20 cellular contexts compared by ENCODE assay signal in the genomic region with DNA sequence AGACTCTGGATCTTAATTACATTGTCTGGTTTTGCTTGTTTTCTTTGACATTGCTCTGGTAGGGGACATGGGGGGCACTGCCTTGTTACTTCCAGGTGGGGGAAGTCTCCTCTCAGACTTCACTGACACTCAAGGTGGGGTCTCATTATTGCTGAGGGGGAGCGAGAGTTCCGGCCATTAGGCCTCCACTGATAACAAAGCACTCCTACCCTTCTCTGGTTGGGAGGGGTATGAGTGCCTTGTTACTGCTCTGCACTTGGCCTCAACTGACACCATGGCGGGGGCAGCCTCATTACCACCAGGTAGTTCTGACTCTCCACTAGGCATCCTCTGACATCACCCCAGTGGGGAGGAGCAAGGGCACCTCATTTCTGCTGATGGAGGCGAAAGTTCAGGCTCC. TPM values are rescaled to one million over a fixed set of nuclear protein-coding genes. Genes with fewer than 3 reads are reported as not detected.
DNase-seq lines count a peak whose midpoint lies in the region; ATAC-seq and TF ChIP-seq lines count a peak whose summit lies in the region.
"Had no signal": no experiment of that assay in that cellular context is flagged by ENCODE, and none has a peak within 500 bp of the region (broad histone marks: within the 10 kb centered on the region; RNA-seq: fewer than 3 reads in every experiment).

No MANE protein-coding gene starts in this region.

- intact Hi-C loops in activated CD4-positive, alpha-beta T cell treated with anti-CD3 and anti-CD28 coated beads, Interleukin-2, amount 10 ng/mL, durations not matched to agents 24 days and 14 days (cut with micrococcal nuclease): no loop called here
- intact Hi-C loops in activated CD4-positive, alpha-beta T cell treated with anti-CD3 and anti-CD28 coated beads for 36 hours (cut with DNase I, micrococcal nuclease): no loop called here
- intact Hi-C loops in dorsolateral prefrontal cortex (cut with DNase I): no loop called here

- no peak overlapping the region for H3K56ac ChIP-seq in mesendoderm (ENCODE audit: low read length)

- H3K23ac ChIP-seq in mesendoderm (ENCODE audit: low read length): no peak overlapping the region

- H3K36me3 ChIP-seq in mesendoderm (ENCODE audit: control insufficient read depth, insufficient read depth, low read length): no peaks in the 10 kb centered on the region

- no peak for TF ChIP-seq POLR2A in erythroblast (IDR thresholded peaks at IDR 0.05; ENCODE audit: low read length)

- WGBS in mesendoderm (ENCODE audit: extremely low coverage, insufficient coverage, low lambda C conversion rate): no CpG with 5 or more reads among the region's 4 CpGs

- H2BK5ac ChIP-seq in mesendoderm (ENCODE audit: low read length): no peak overlapping the region

- H3K9me3 Mint-ChIP-seq in activated CD4-positive, alpha-beta T cell treated with anti-CD3 and anti-CD28 coated beads, Interleukin-2, amount 10 ng/mL, durations not matched to agents 24 days and 14 days: no peaks in the 10 kb centered on the region
- peaks cover 2% of the 10 kb centered on the region for H3K9me3 Mint-ChIP-seq in activated CD4-positive, alpha-beta T cell treated with anti-CD3 and anti-CD28 coated beads for 36 hours (ENCODE audit: low read depth)
- no peaks in the 10 kb centered on the region for H3K9me3 Mint-ChIP-seq in activated naive CD8-positive, alpha-beta T cell treated with anti-CD3 and anti-CD28 coated beads for 36 hours
- H3K9me3 Mint-ChIP-seq: CD4-positive, alpha-beta T cell had no signal

- ATAC-seq in activated CD4-positive, alpha-beta T cell treated with anti-CD3 and anti-CD28 coated beads for 36 hours: no peak
- ATAC-seq: A549 had no signal

- no peak overlapping the region for H3K9ac ChIP-seq in mesendoderm (ENCODE audit: low read length)

- TF ChIP-seq CTCF in dorsolateral prefrontal cortex (IDR thresholded peaks at IDR 0.05 in 54 of 56, conservative IDR thresholded peaks at IDR 0.05 in 2 of 56; ENCODE audit: low read depth in 1 of 56, partially characterized antibody in 56 of 56): no peak
- no peak for TF ChIP-seq CTCF in GM10248 (IDR thresholded peaks at IDR 0.05; ENCODE audit: control extremely low read depth, extremely low read depth, low read depth, missing control alignments)

- POLR2A ChIA-PET in activated CD4-positive, alpha-beta T cell treated with anti-CD3 and anti-CD28 coated beads for 36 hours (lab: Charles Lee): no interaction called here
- POLR2A ChIA-PET in GM10248 (lab: Yijun Ruan, JAX): no interaction called here

- no peaks in the 10 kb centered on the region for H3K4me1 Mint-ChIP-seq in activated CD4-positive, alpha-beta T cell treated with anti-CD3 and anti-CD28 coated beads, Interleukin-2, amount 10 ng/mL, durations not matched to agents 24 days and 14 days
- no peaks in the 10 kb centered on the region for H3K4me1 Mint-ChIP-seq in activated CD4-positive, alpha-beta T cell treated with anti-CD3 and anti-CD28 coated beads for 36 hours
- no peaks in the 10 kb centered on the region for H3K4me1 Mint-ChIP-seq in activated naive CD8-positive, alpha-beta T cell treated with anti-CD3 and anti-CD28 coated beads for 36 hours

- H3K27ac Mint-ChIP-seq in activated CD4-positive, alpha-beta T cell treated with anti-CD3 and anti-CD28 coated beads, Interleukin-2, amount 10 ng/mL, durations not matched to agents 24 days and 14 days: no peak overlapping the region
- H3K27ac Mint-ChIP-seq in activated CD4-positive, alpha-beta T cell treated with anti-CD3 and anti-CD28 coated beads for 36 hours: no peak overlapping the region
- no peak overlapping the region for H3K27ac Mint-ChIP-seq in activated naive CD8-positive, alpha-beta T cell treated with anti-CD3 and anti-CD28 coated beads for 36 hours
- H3K27ac Mint-ChIP-seq: CD4-positive, alpha-beta T cell; HFFc6 had no signal

- H3K4me2 ChIP-seq in mesendoderm (ENCODE audit: low read length): no peak overlapping the region
- H3K4me2 ChIP-seq: A549 had no signal

- H2AK5ac ChIP-seq in mesendoderm (ENCODE audit: low read length): peak overlapping the region; percentile 38

- H3K79me2 ChIP-seq in mesendoderm (ENCODE audit: control insufficient read depth, insufficient read depth, low read length): no peaks in the 10 kb centered on the region

- H4K5ac ChIP-seq in mesendoderm (ENCODE audit: low read length): no peak overlapping the region

- peak overlapping the region; percentile 2 for H3K18ac ChIP-seq in mesendoderm (ENCODE audit: low read length)

- H2BK120ac ChIP-seq in mesendoderm (ENCODE audit: low read depth, low read length): no peak overlapping the region

- H4K8ac ChIP-seq in mesendoderm (ENCODE audit: low read depth, low read length): no peak overlapping the region

- DNase-seq in activated CD4-positive, alpha-beta T cell treated with anti-CD3 and anti-CD28 coated beads, Interleukin-2, amount 10 ng/mL, durations not matched to agents 24 days and 14 days: peak; percentile 19
- no peak for DNase-seq in activated CD4-positive, alpha-beta T cell treated with anti-CD3 and anti-CD28 coated beads for 36 hours
- no peak for DNase-seq in dorsolateral prefrontal cortex
- no peak for DNase-seq in mesendoderm
- no peak for DNase-seq in erythroblast (lab: John Stamatoyannopoulos, UW)
- no peak for DNase-seq in activated naive CD8-positive, alpha-beta T cell treated with anti-CD3 and anti-CD28 coated beads for 36 hours
- no peak for DNase-seq in GM10248 (ENCODE audit: extremely low spot score)
- DNase-seq: AML-193; Caco-2; CD4-positive, alpha-beta T cell; DMS79; GDM1; HCEC 1CT; HFFc6 had no signal

- H3K27me3 ChIP-seq in dorsolateral prefrontal cortex (no peaks in the 10 kb centered on the region), mesendoderm (ENCODE audit: insufficient read depth, low read length, poor library complexity) (no peaks in the 10 kb centered on the region)

- H3K27ac ChIP-seq in dorsolateral prefrontal cortex (peak overlapping the region in 58 of 59 donors; percentile 26 to 95 (median 86)), mesendoderm (ENCODE audit: low read depth, low read length) (no peak overlapping the region), temporal lobe (ENCODE audit: low read depth, low read length) (peak overlapping the region; percentile 95)
- H3K27ac ChIP-seq: 22Rv1, A549, C4-2B, HL-60 had no signal

- H3K4me3 ChIP-seq in dorsolateral prefrontal cortex: peak overlapping the region in 5 of 59 donors; percentile 1 to 34 (median 3)
- no peak overlapping the region for H3K4me3 ChIP-seq in mesendoderm (ENCODE audit: low read length)
- H3K4me3 ChIP-seq: A549 had no signal

- no peak overlapping the region for H3K4me3 Mint-ChIP-seq in activated CD4-positive, alpha-beta T cell treated with anti-CD3 and anti-CD28 coated beads, Interleukin-2, amount 10 ng/mL, durations not matched to agents 24 days and 14 days
- H3K4me3 Mint-ChIP-seq in activated CD4-positive, alpha-beta T cell treated with anti-CD3 and anti-CD28 coated beads for 36 hours: no peak overlapping the region
- H3K4me3 Mint-ChIP-seq in activated naive CD8-positive, alpha-beta T cell treated with anti-CD3 and anti-CD28 coated beads for 36 hours: no peak overlapping the region
- H3K4me3 Mint-ChIP-seq: CD4-positive, alpha-beta T cell; HFFc6 had no signal

- H2BK15ac ChIP-seq in mesendoderm (replicated peaks; ENCODE audit: low read depth): no peak overlapping the region

- H3K4me1 ChIP-seq in mesendoderm (ENCODE audit: control insufficient read depth, low read depth, low read length): peaks cover 5% of the 10 kb centered on the region
- H3K4me1 ChIP-seq: A549 had no signal

- H3K36me3 Mint-ChIP-seq in activated CD4-positive, alpha-beta T cell treated with anti-CD3 and anti-CD28 coated beads, Interleukin-2, amount 10 ng/mL, durations not matched to agents 24 days and 14 days (ENCODE audit: low read depth): no peaks in the 10 kb centered on the region
- no peaks in the 10 kb centered on the region for H3K36me3 Mint-ChIP-seq in activated CD4-positive, alpha-beta T cell treated with anti-CD3 and anti-CD28 coated beads for 36 hours (ENCODE audit: low read depth)
- H3K36me3 Mint-ChIP-seq in activated naive CD8-positive, alpha-beta T cell treated with anti-CD3 and anti-CD28 coated beads for 36 hours: no peaks in the 10 kb centered on the region

- H3K79me1 ChIP-seq in mesendoderm (ENCODE audit: low read length): peaks cover 2% of the 10 kb centered on the region

- no peaks in the 10 kb centered on the region for H3K27me3 Mint-ChIP-seq in activated CD4-positive, alpha-beta T cell treated with anti-CD3 and anti-CD28 coated beads, Interleukin-2, amount 10 ng/mL, durations not matched to agents 24 days and 14 days
- H3K27me3 Mint-ChIP-seq in activated CD4-positive, alpha-beta T cell treated with anti-CD3 and anti-CD28 coated beads for 36 hours: peaks cover 11% of the 10 kb centered on the region
- peaks cover 19% of the 10 kb centered on the region for H3K27me3 Mint-ChIP-seq in activated naive CD8-positive, alpha-beta T cell treated with anti-CD3 and anti-CD28 coated beads for 36 hours

- CTCF ChIA-PET in activated CD4-positive, alpha-beta T cell treated with anti-CD3 and anti-CD28 coated beads for 36 hours (lab: Charles Lee): no interaction called here
- CTCF ChIA-PET in GM10248 (lab: Yijun Ruan, JAX): no interaction called here

- H3K4ac ChIP-seq in mesendoderm (ENCODE audit: low read depth, low read length): no peak overlapping the region

RNA-seq across cellular contexts. Expression of gene SH3GL3, which starts 25.7 kb away (rescaled TPM):
- total RNA-seq in activated CD4-positive, alpha-beta T cell treated with anti-CD3 and anti-CD28 coated beads, Interleukin-2, amount 10 ng/mL, durations not matched to agents 24 days and 14 days: not detected in 2 replicates
- total RNA-seq in activated CD4-positive, alpha-beta T cell treated with anti-CD3 and anti-CD28 coated beads for 36 hours: not detected
- total RNA-seq in dorsolateral prefrontal cortex: 100 to 1,000 TPM in 36 of 120 experiments, 10 to 100 TPM in 84; 52.3 to 210 (median 91.0) TPM
- polyA plus RNA-seq in mesendoderm (2013, experiment 1 of 2): 12.0 TPM
- polyA plus RNA-seq in mesendoderm (2013, experiment 2 of 2): 12.7 TPM
- total RNA-seq in temporal lobe: 129 TPM
- not detected for total RNA-seq in activated naive CD8-positive, alpha-beta T cell treated with anti-CD3 and anti-CD28 coated beads for 36 hours
- total RNA-seq: Caco-2; CD4-positive, alpha-beta T cell; HFFc6 had no signal
- polyA plus RNA-seq: BJ had no signal

Comparison
In these comparisons a context has a peak if more than half of its experiments do, and no peak if none do; other contexts are left out.
1. RNA of gene SH3GL3, which starts 25.7 kb away (total RNA-seq): 129 TPM in temporal lobe (single experiment) and 52.3 to 210 TPM in dorsolateral prefrontal cortex; not detected in activated CD4-positive, alpha-beta T cell treated with anti-CD3 and anti-CD28 coated beads for 36 hours, not detected in activated naive CD8-positive, alpha-beta T cell treated with anti-CD3 and anti-CD28 coated beads for 36 hours and not detected in activated CD4-positive, alpha-beta T cell treated with anti-CD3 and anti-CD28 coated beads, Interleukin-2, amount 10 ng/mL, durations not matched to agents 24 days and 14 days; every median in the first group is over 10 times any median in the second.